21 cellular contexts compared by ENCODE assay signal in the genomic region with DNA sequence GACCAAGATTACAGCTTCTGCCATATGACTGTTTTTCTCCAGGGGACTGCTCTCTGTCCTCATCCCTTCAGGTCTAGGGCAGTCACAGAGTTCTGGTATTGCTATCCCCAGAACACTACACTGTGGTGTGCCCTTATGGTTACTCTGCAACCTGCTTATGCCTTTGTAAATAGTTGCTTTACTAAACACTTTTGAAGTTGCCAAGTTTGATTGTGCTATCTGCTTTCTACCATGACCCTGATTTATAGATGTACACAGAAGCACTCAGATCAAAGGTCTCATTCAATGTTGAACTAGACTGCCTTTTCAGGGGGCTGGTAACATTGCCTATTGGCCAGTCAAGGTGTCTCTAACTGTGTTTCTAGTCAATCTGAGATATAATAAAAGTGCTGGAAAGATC.
"Had no signal": no experiment of that assay in that cellular context is flagged by ENCODE, and none has a peak within 500 bp of the region (broad histone marks: within the 10 kb centered on the region; RNA-seq: fewer than 3 reads in every experiment).

No MANE protein-coding gene starts in this region.

- H3K4me1 ChIP-seq: SJSA1 had no signal

- H3K36me3 ChIP-seq: SJSA1 had no signal

- DNase-seq: KBM-7, MV-4-11, NCI-H1048, NCI-H1105 treated with DMSO at 0.1 percent for 48 hours, NCI-H1417 treated with DMSO at 0.1 percent for 48 hours, NCI-H146, NCI-H1694 treated with DMSO at 0.1 percent for 48 hours, NCI-H1930, NCI-H2081, NCI-H2107, NCI-H2227 treated with DMSO at 0.1 percent for 48 hours, NCI-H446, NCI-H510A, NCI-H524 treated with DMSO at 0.1 percent for 48 hours, NCI-H69, NCI-H774, Right ventricle myocardium superior, RPMI8226, SIG-M5 had no signal

- H3K27me3 ChIP-seq: SJSA1 had no signal

- H3K4me3 ChIP-seq: SJSA1, SK-N-MC had no signal

- H3K27ac ChIP-seq: SJSA1, SK-N-MC had no signal
